8 cellular contexts compared by ENCODE assay signal in the genomic region with DNA sequence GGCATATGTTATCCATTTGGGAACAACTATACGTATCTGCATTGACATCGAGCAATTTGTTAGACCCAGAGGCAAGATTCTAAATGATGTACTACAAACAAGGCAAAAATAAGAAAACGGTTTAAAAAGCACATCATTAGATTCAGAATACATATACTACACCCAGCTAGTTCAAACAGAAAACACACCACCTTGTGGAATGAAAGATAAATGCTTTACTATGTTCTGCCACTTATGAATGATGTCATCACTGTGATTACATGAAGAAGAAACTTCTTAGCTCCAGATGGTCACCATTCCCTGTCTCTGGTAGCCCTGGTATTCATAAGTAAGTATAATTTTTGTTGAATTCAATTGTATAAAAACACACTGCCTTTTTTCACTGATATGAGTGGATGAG. TPM values are rescaled to one million over a fixed set of nuclear protein-coding genes. Genes with fewer than 3 reads are reported as not detected.
DNase-seq lines count a peak whose midpoint lies in the region; ATAC-seq and TF ChIP-seq lines count a peak whose summit lies in the region.

No MANE protein-coding gene starts in this region.

- H3K27ac ChIP-seq in OCI-LY3 (ENCODE audit: low read length), result no peak overlapping the region
- no peak overlapping the region for H3K27ac ChIP-seq in effector memory CD4-positive, alpha-beta T cell (ENCODE audit: insufficient read depth, low read length, poor library complexity, severe bottlenecking)

- no peak overlapping the region for H3K4me2 ChIP-seq in OCI-LY3 (ENCODE audit: low read length)

- no peak overlapping the region for H3K4me3 ChIP-seq in OCI-LY3 (ENCODE audit: low read length)
- no peak overlapping the region for H3K4me3 ChIP-seq in fibroblast of villous mesenchyme (ENCODE audit: low read depth, low read length)
- H3K4me3 ChIP-seq in effector memory CD4-positive, alpha-beta T cell (ENCODE audit: insufficient read depth, low read depth, low read length, poor library complexity, severe bottlenecking), result no peak overlapping the region

- no peaks in the 10 kb centered on the region for H3K9me3 ChIP-seq in OCI-LY3 (ENCODE audit: insufficient read depth, low read length)
- no peaks in the 10 kb centered on the region for H3K9me3 ChIP-seq in effector memory CD4-positive, alpha-beta T cell (ENCODE audit: control insufficient read depth, low read length)

- TF ChIP-seq CTCF in OCI-LY3 (IDR thresholded peaks at IDR 0.05; ENCODE audit: low read depth, low read length) (peak; percentile 55), fibroblast of villous mesenchyme (IDR thresholded peaks at IDR 0.05; ENCODE audit: insufficient read depth, low read depth, low read length) (peak; percentile 47)

- peak; percentile 77 to 80 for DNase-seq in AML-193 (lab: John Stamatoyannopoulos, UW)
- peak; percentile 83 for DNase-seq in HCEC 1CT
- peak; percentile 68 for DNase-seq in fibroblast of villous mesenchyme (ENCODE audit: low read depth)
- no peak for DNase-seq in effector memory CD4-positive, alpha-beta T cell
- no peak for DNase-seq in stimulated activated CD4-positive, alpha-beta T cell treated with anti-CD3 and anti-CD28 coated beads, Interleukin-1b, Interleukin-23, amount 100 ng/mL, for 48 hours
- DNase-seq in cortex of kidney (lab: John Stamatoyannopoulos, UW), result no peak

- no peaks in the 10 kb centered on the region for H3K4me1 ChIP-seq in OCI-LY3 (ENCODE audit: low read length)
- H3K4me1 ChIP-seq in effector memory CD4-positive, alpha-beta T cell (ENCODE audit: control insufficient read depth, insufficient read depth, low read length, poor library complexity, severe bottlenecking), result no peaks in the 10 kb centered on the region

- no peaks in the 10 kb centered on the region for H4K20me1 ChIP-seq in OCI-LY3 (ENCODE audit: insufficient read depth, low read length)

- H3K27me3 ChIP-seq in OCI-LY3 (ENCODE audit: low read depth, low read length), result peaks cover 19% of the 10 kb centered on the region
- no peaks in the 10 kb centered on the region for H3K27me3 ChIP-seq in effector memory CD4-positive, alpha-beta T cell (replicated peaks; ENCODE audit: control insufficient read depth, insufficient read depth, low read length, poor library complexity, severe bottlenecking)

- H2AFZ ChIP-seq in OCI-LY3 (ENCODE audit: low read depth, low read length), result no peak overlapping the region

- ATAC-seq in GM19035 (IDR thresholded peaks at IDR 0.05; ENCODE audit: unreplicated experiment), result no peak

- no peak overlapping the region for H3K9ac ChIP-seq in OCI-LY3 (ENCODE audit: low read length)

- no peaks in the 10 kb centered on the region for H3K79me2 ChIP-seq in OCI-LY3 (ENCODE audit: low read length)

- no peaks in the 10 kb centered on the region for H3K36me3 ChIP-seq in OCI-LY3 (replicated peaks; ENCODE audit: low read depth, low read length)
- no peaks in the 10 kb centered on the region for H3K36me3 ChIP-seq in effector memory CD4-positive, alpha-beta T cell (ENCODE audit: control insufficient read depth, insufficient read depth, low read length)

RNA-seq across cellular contexts. Expression of a gene that starts 7.8 kb away (rescaled TPM):
- total RNA-seq in fibroblast of villous mesenchyme, result not detected in 2 replicates

Comparison
In these comparisons a context has a peak if more than half of its experiments do, and no peak if none do; other contexts are left out.
1. DNase-seq: peak in AML-193 (2 of 2), HCEC 1CT (single experiment) and fibroblast of villous mesenchyme (single experiment); none in effector memory CD4-positive, alpha-beta T cell (0 of 3), stimulated activated CD4-positive, alpha-beta T cell treated with anti-CD3 and anti-CD28 coated beads, Interleukin-1b, Interleukin-23, amount 100 ng/mL, for 48 hours (single experiment) and cortex of kidney (single experiment).